ENCODE assay signal across 21 cellular contexts in genomic region chr3:36871379-36872126, GRCh38.
DNase-seq lines count a peak whose midpoint lies in the region; ATAC-seq and TF ChIP-seq lines count a peak whose summit lies in the region.
"Had no signal": no experiment of that assay in that cellular context is flagged by ENCODE, and none has a peak within 500 bp of the region (broad histone marks: within the 10 kb centered on the region; RNA-seq: fewer than 3 reads in every experiment).

No MANE protein-coding gene starts in this region.

- H3K9ac ChIP-seq in DND-41 (ENCODE audit: low read depth, low read length) = no peak overlapping the region
- H3K9ac ChIP-seq in OCI-LY3 (ENCODE audit: low read length) = no peak overlapping the region
- no peak overlapping the region for H3K9ac ChIP-seq in endodermal cell (ENCODE audit: extremely low read depth, low read length, poor library complexity, severe bottlenecking)

- no peak overlapping the region for H3K27ac Mint-ChIP-seq in endodermal cell
- H3K27ac Mint-ChIP-seq: activated CD4-positive, alpha-beta T cell treated with anti-CD3 and anti-CD28 coated beads for 36 hours; activated naive CD8-positive, alpha-beta T cell treated with anti-CD3 and anti-CD28 coated beads for 36 hours; mesothelial cell of epicardium had no signal

- H3K4me1 Mint-ChIP-seq in endodermal cell = peaks cover 6% of the 10 kb centered on the region
- H3K4me1 Mint-ChIP-seq: mesothelial cell of epicardium had no signal

- H3K27ac ChIP-seq in A673 (ENCODE audit: low read depth, low read length, poor library complexity, severe bottlenecking) = no peak overlapping the region
- H3K27ac ChIP-seq in DND-41 (ENCODE audit: low read length) = no peak overlapping the region
- no peak overlapping the region for H3K27ac ChIP-seq in OCI-LY3 (ENCODE audit: low read length)
- no peak overlapping the region for H3K27ac ChIP-seq in endodermal cell (ENCODE audit: low read depth, low read length)
- H3K27ac ChIP-seq: body of pancreas, HL-60, neutrophil, stomach had no signal

- H3K79me2 ChIP-seq in DND-41 (ENCODE audit: insufficient read depth, low read length) = no peaks in the 10 kb centered on the region
- H3K79me2 ChIP-seq in OCI-LY3 (ENCODE audit: low read length) = peaks cover 4% of the 10 kb centered on the region; the same call in 1 of the 2 replicates

- H3K4me3 Mint-ChIP-seq in endodermal cell = no peak overlapping the region
- H3K4me3 Mint-ChIP-seq: activated CD4-positive, alpha-beta T cell treated with anti-CD3 and anti-CD28 coated beads for 36 hours; activated naive CD8-positive, alpha-beta T cell treated with anti-CD3 and anti-CD28 coated beads for 36 hours; CD4-positive, CD25-positive, alpha-beta regulatory T cell; mesothelial cell of epicardium had no signal

- intact Hi-C loops in A673 (cut with micrococcal nuclease; ENCODE audit: unreplicated experiment) = no loop called here

- no peak overlapping the region for H3K4me2 ChIP-seq in DND-41 (ENCODE audit: insufficient read depth, low read length)
- H3K4me2 ChIP-seq in OCI-LY3 (ENCODE audit: low read length) = no peak overlapping the region

- peak; percentile 24 for DNase-seq in A673 (ENCODE audit: low spot score)
- DNase-seq in DND-41 = no peak
- DNase-seq in endodermal cell = no peak
- no peak for DNase-seq in NCI-H2227 treated with DMSO at 0.1 percent for 48 hours (lab: John Stamatoyannopoulos, UW)
- DNase-seq in NCI-H226 = no peak
- DNase-seq in stimulated activated CD4-positive, alpha-beta T cell treated with anti-CD3 and anti-CD28 coated beads, Interleukin-2, amount 100 ng/mL, for 24 hours = no peak
- DNase-seq: activated CD4-positive, alpha-beta T cell treated with anti-CD3 and anti-CD28 coated beads for 36 hours; activated naive CD8-positive, alpha-beta T cell treated with anti-CD3 and anti-CD28 coated beads for 36 hours; body of pancreas; CD4-positive, CD25-positive, alpha-beta regulatory T cell; NCI-H1694; NCI-H510A treated with DMSO at 0.1 percent for 48 hours; stimulated activated CD4-positive, alpha-beta T cell treated with anti-CD3 and anti-CD28 coated beads, Interleukin-4, amount 100 ng/mL, for 24 hours; stomach; trophoblast cell had no signal

- H2AFZ ChIP-seq in DND-41 (ENCODE audit: low read depth, low read length) (no peak overlapping the region), OCI-LY3 (ENCODE audit: low read depth, low read length) (no peak overlapping the region)

- no peaks in the 10 kb centered on the region for H4K20me1 ChIP-seq in DND-41 (ENCODE audit: insufficient read depth, low read length)
- H4K20me1 ChIP-seq in OCI-LY3 (ENCODE audit: insufficient read depth, low read length) = no peaks in the 10 kb centered on the region

- no peaks in the 10 kb centered on the region for H3K4me1 ChIP-seq in A673 (ENCODE audit: insufficient read depth, low read length, poor library complexity, severe bottlenecking)
- peaks cover 16% of the 10 kb centered on the region for H3K4me1 ChIP-seq in DND-41 (ENCODE audit: insufficient read depth, low read length)
- peaks cover 11% of the 10 kb centered on the region for H3K4me1 ChIP-seq in OCI-LY3 (ENCODE audit: low read length)
- no peaks in the 10 kb centered on the region for H3K4me1 ChIP-seq in endodermal cell (ENCODE audit: control insufficient read depth, insufficient read depth, low read length)
- H3K4me1 ChIP-seq: body of pancreas, stomach had no signal

- WGBS in endodermal cell (ENCODE audit: insufficient coverage in 1 of 2, insufficient read length in 1 of 2), 2 experiments = 94 to 100% methylated on average over 1 to 2 of the region's 2 CpGs

- no peaks in the 10 kb centered on the region for H3K36me3 Mint-ChIP-seq in endodermal cell (ENCODE audit: low read depth)
- H3K36me3 Mint-ChIP-seq: activated naive CD8-positive, alpha-beta T cell treated with anti-CD3 and anti-CD28 coated beads for 36 hours had no signal

- POLR2A ChIA-PET in A673 (lab: Charles Lee; ENCODE audit: low non-redundant PET) = no interaction called here

- H3K27me3 Mint-ChIP-seq in endodermal cell (ENCODE audit: insufficient read depth) = no peaks in the 10 kb centered on the region
- H3K27me3 Mint-ChIP-seq: activated naive CD8-positive, alpha-beta T cell treated with anti-CD3 and anti-CD28 coated beads for 36 hours; CD4-positive, CD25-positive, alpha-beta regulatory T cell had no signal

- H3K9me3 ChIP-seq in A673 (ENCODE audit: low read depth, low read length, poor library complexity, severe bottlenecking) = no peaks in the 10 kb centered on the region
- no peaks in the 10 kb centered on the region for H3K9me3 ChIP-seq in DND-41 (ENCODE audit: insufficient read depth, low read length, severe bottlenecking)
- no peaks in the 10 kb centered on the region for H3K9me3 ChIP-seq in OCI-LY3 (ENCODE audit: insufficient read depth, low read length)
- no peaks in the 10 kb centered on the region for H3K9me3 ChIP-seq in endodermal cell (ENCODE audit: control insufficient read depth, low read length)
- H3K9me3 ChIP-seq: body of pancreas, neutrophil, stomach had no signal

- peak; percentile 37 for TF ChIP-seq CTCF in A673 (conservative IDR thresholded peaks at IDR 0.05; ENCODE audit: low read depth, low read length)
- TF ChIP-seq CTCF in DND-41 (IDR thresholded peaks at IDR 0.05; ENCODE audit: borderline replicate concordance, extremely low read depth, low read length, poor library complexity, severe bottlenecking) = peak; percentile 31
- peak; percentile 18; the same call in 1 of the 2 replicates for TF ChIP-seq CTCF in OCI-LY3 (IDR thresholded peaks at IDR 0.05; ENCODE audit: low read depth, low read length)
- TF ChIP-seq CTCF in endodermal cell (conservative IDR thresholded peaks at IDR 0.05) = peak; percentile 54

- H3K4me3 ChIP-seq in A673 (ENCODE audit: low read depth, low read length, poor library complexity, severe bottlenecking) (no peak overlapping the region), DND-41 (ENCODE audit: low read depth in 1 of 2, low read length in 2 of 2) (no peak overlapping the region), OCI-LY3 (ENCODE audit: low read length) (no peak overlapping the region), endodermal cell (ENCODE audit: low read length) (no peak overlapping the region)
- H3K4me3 ChIP-seq: body of pancreas, stomach had no signal

- no peaks in the 10 kb centered on the region for H3K27me3 ChIP-seq in A673 (replicated peaks; ENCODE audit: insufficient read depth, low read depth, low read length, poor library complexity)
- H3K27me3 ChIP-seq in DND-41 (ENCODE audit: insufficient read depth, low read length, poor library complexity) = no peaks in the 10 kb centered on the region
- H3K27me3 ChIP-seq in OCI-LY3 (ENCODE audit: low read depth, low read length) = no peaks in the 10 kb centered on the region
- no peaks in the 10 kb centered on the region for H3K27me3 ChIP-seq in endodermal cell (ENCODE audit: control insufficient read depth, insufficient read depth, low read length, poor library complexity, severe bottlenecking)
- H3K27me3 ChIP-seq: body of pancreas, neutrophil, stomach had no signal

- BruUV-seq in A673 (replicated peaks; lab: Mats Ljungman, UMichigan) = no TSS peak

- no peaks in the 10 kb centered on the region for H3K36me3 ChIP-seq in A673 (ENCODE audit: insufficient read depth, low read length, poor library complexity, severe bottlenecking)
- H3K36me3 ChIP-seq in DND-41 (ENCODE audit: insufficient read depth, low read length) = no peaks in the 10 kb centered on the region
- H3K36me3 ChIP-seq in OCI-LY3 (replicated peaks; ENCODE audit: low read depth, low read length) = peaks cover 2% of the 10 kb centered on the region
- H3K36me3 ChIP-seq in endodermal cell (ENCODE audit: control insufficient read depth, insufficient read depth, low read length) = no peaks in the 10 kb centered on the region

- CTCF ChIA-PET in A673 (lab: Charles Lee) = no interaction called here

- ATAC-seq in DND-41 (ENCODE audit: insufficient read depth, low read depth) (no peak), HG02623 (IDR thresholded peaks at IDR 0.05; ENCODE audit: unreplicated experiment) (no peak)
- ATAC-seq: activated CD4-positive, alpha-beta T cell treated with anti-CD3 and anti-CD28 coated beads for 36 hours; body of pancreas; left lobe of liver had no signal

- no peaks in the 10 kb centered on the region for H3K9me3 Mint-ChIP-seq in endodermal cell
- H3K9me3 Mint-ChIP-seq: activated naive CD8-positive, alpha-beta T cell treated with anti-CD3 and anti-CD28 coated beads for 36 hours; CD4-positive, CD25-positive, alpha-beta regulatory T cell; mesothelial cell of epicardium had no signal
